Comparison of ENCODE assay signal across 8 cellular contexts in genomic region chr16:85615852-85616607, GRCh38. TPM values are rescaled to one million over a fixed set of nuclear protein-coding genes. Genes with fewer than 3 reads are reported as not detected.
A peak's percentile ranks its signal among the peaks of the same experiment; 100 is the strongest.
DNase-seq lines count a peak whose midpoint lies in the region; ATAC-seq and TF ChIP-seq lines count a peak whose summit lies in the region.

No MANE protein-coding gene starts in this region.

- H3K4me3 ChIP-seq in AG04450 (ENCODE audit: low read depth, low read length) (no peak overlapping the region), HL-60 (replicated peaks; ENCODE audit: insufficient read depth, low read length) (peak overlapping the region; percentile 64), SJCRH30 (no peak overlapping the region), gastroesophageal sphincter (peak overlapping the region in 1 of 2 donors; percentile 9), osteoblast (ENCODE audit: insufficient read depth, low read length) (no peak overlapping the region), suprapubic skin (peak overlapping the region; percentile 71)

- DNase-seq in AG04450 (ENCODE audit: low read depth, low spot score) (peak; percentile 51), HL-60 (ENCODE audit: low read depth in 1 of 2, low spot score in 1 of 2) (peak; percentile 62 to 91), SJCRH30 (peak; percentile 84 to 89), osteoblast (ENCODE audit: insufficient read length, low spot score, missing footprints) (peak; percentile 99), suprapubic skin (ENCODE audit: low spot score in 2 of 2) (peak in 1 of 2 donors; percentile 89)
- peak; percentile 51 to 72 (median 58) for DNase-seq in activated naive CD4-positive, alpha-beta T cell (lab: John Stamatoyannopoulos, UW)

- no peak for TF ChIP-seq EP300 in gastroesophageal sphincter (IDR thresholded peaks at IDR 0.05)
- no peak for TF ChIP-seq EP300 in suprapubic skin (IDR thresholded peaks at IDR 0.05)

- peaks cover 66% of the 10 kb centered on the region for H3K79me2 ChIP-seq in osteoblast (ENCODE audit: insufficient read depth, low read length)

- CTCF ChIA-PET in AG04450 (lab: Charles Lee) = interaction anchor here (0.6 to 3.1 kb wide), 53 partner anchors 8 to 501 kb away, joined by 3 to 25 read pairs (median 4); no protein-coding TSS in a partner anchor

- peaks cover 66% of the 10 kb centered on the region for H4K20me1 ChIP-seq in osteoblast (ENCODE audit: insufficient read depth, low read length)

- no peak overlapping the region for H2AFZ ChIP-seq in osteoblast (ENCODE audit: low read length)

- H3K27ac ChIP-seq in AG04450 (ENCODE audit: low read depth, low read length) (peak overlapping the region; percentile 11), HL-60 (replicated peaks) (peak overlapping the region; percentile 97), SJCRH30 (no peak overlapping the region), gastroesophageal sphincter (peak overlapping the region in 3 of 4 donors; percentile 88 to 92 (median 92)), osteoblast (ENCODE audit: low read depth, low read length) (no peak overlapping the region), suprapubic skin (peak overlapping the region; percentile 89)

- POLR2A ChIA-PET in AG04450 (lab: Yijun Ruan, JAX) = interaction anchor here (0.6 to 1.1 kb wide), 2 partner anchors 102 to 221 kb away, joined by 3 read pairs; no protein-coding TSS in a partner anchor

- TF ChIP-seq POLR2A in gastroesophageal sphincter (IDR thresholded peaks at IDR 0.05) = peak in 1 of 2 donors; percentile 5
- TF ChIP-seq POLR2A in suprapubic skin (IDR thresholded peaks at IDR 0.05) = no peak

- peak; percentile 34 for ATAC-seq in GM18861 (IDR thresholded peaks at IDR 0.05; ENCODE audit: unreplicated experiment)
- peak; percentile 9 for ATAC-seq in gastroesophageal sphincter

- H3K36me3 ChIP-seq in SJCRH30 (no peaks in the 10 kb centered on the region), gastroesophageal sphincter (no peaks in the 10 kb centered on the region), osteoblast (ENCODE audit: insufficient read depth, low read length) (no peaks in the 10 kb centered on the region), suprapubic skin (no peaks in the 10 kb centered on the region)

- WGBS in gastroesophageal sphincter (ENCODE audit: low coverage in 1 of 2), 2 donors = 7% methylated on average over 3 of the region's 21 CpGs; no CpG with 5 or more reads in 1 of the 2 donors
- 42% methylated on average over 14 of the region's 21 CpGs for WGBS in suprapubic skin

- no peak overlapping the region for H3K4me2 ChIP-seq in osteoblast (ENCODE audit: insufficient read depth, low read length)

- H3K4me1 ChIP-seq in SJCRH30 (peaks cover 9% of the 10 kb centered on the region), gastroesophageal sphincter (peaks cover 0 to 63% (median 19%) of the 10 kb centered on the region in 3 donors), osteoblast (ENCODE audit: insufficient read depth, low read length) (peaks cover 24% of the 10 kb centered on the region), suprapubic skin (peaks cover 79% of the 10 kb centered on the region)

- H3K27me3 ChIP-seq in AG04450 (ENCODE audit: control insufficient read depth, insufficient read depth, low read length) = no peaks in the 10 kb centered on the region
- H3K27me3 ChIP-seq in HL-60 (ENCODE audit: insufficient read depth, poor library complexity, severe bottlenecking) = no peaks in the 10 kb centered on the region
- H3K27me3 ChIP-seq in SJCRH30 = no peaks in the 10 kb centered on the region
- no peaks in the 10 kb centered on the region for H3K27me3 ChIP-seq in gastroesophageal sphincter
- H3K27me3 ChIP-seq in osteoblast (ENCODE audit: insufficient read depth, low read length) = no peaks in the 10 kb centered on the region
- no peaks in the 10 kb centered on the region for H3K27me3 ChIP-seq in suprapubic skin

- TF ChIP-seq CTCF in AG04450 (IDR thresholded peaks at IDR 0.05; ENCODE audit: low read depth, low read length) (peak; percentile 90), HL-60 (IDR thresholded peaks at IDR 0.05; ENCODE audit: insufficient read depth, low read length) (peak; percentile 74), gastroesophageal sphincter (IDR thresholded peaks at IDR 0.05) (peak in 3 of 4 experiments; percentile 71 to 85 (median 85)), osteoblast (IDR thresholded peaks at IDR 0.05; ENCODE audit: extremely low read depth, low read depth, low read length) (peak; percentile 91), suprapubic skin (IDR thresholded peaks at IDR 0.05) (peak; percentile 73 to 96)

- H3K9me3 ChIP-seq in AG04450 (ENCODE audit: control insufficient read depth, insufficient read depth, low read length) = no peaks in the 10 kb centered on the region; the same call in 1 of the 2 replicates
- H3K9me3 ChIP-seq in SJCRH30 (replicated peaks) = no peaks in the 10 kb centered on the region
- no peaks in the 10 kb centered on the region for H3K9me3 ChIP-seq in gastroesophageal sphincter
- no peaks in the 10 kb centered on the region for H3K9me3 ChIP-seq in osteoblast (ENCODE audit: low read depth, low read length)
- no peaks in the 10 kb centered on the region for H3K9me3 ChIP-seq in suprapubic skin

RNA-seq across cellular contexts. Expression of gene GSE1, which starts 2.9 kb away (rescaled TPM):
- polyA plus RNA-seq in AG04450 (2011; rRNA removed) = 18.2 and 21.0 TPM in 2 replicates
- polyA minus RNA-seq in AG04450 (2011; rRNA and poly(A)+ RNA removed) = 23.7 and 24.1 TPM in 2 replicates
- 31.1 and 33.8 TPM in 2 replicates for total RNA-seq in SJCRH30 (2014; rRNA removed; shearing (Covaris generic))
- total RNA-seq in gastroesophageal sphincter (10 to 100 TPM; 23.4 to 65.5 (median 52.5) TPM), osteoblast (49.6 and 55.7 TPM in 2 replicates), suprapubic skin (100 to 1,000 TPM in 2 of 4 donors, 10 to 100 TPM in 2; 46.7 to 144 (median 96.9) TPM)

Comparison
In these comparisons a context has a peak if more than half of its experiments do, and no peak if none do; other contexts are left out.
1. H3K27ac ChIP-seq: peak in AG04450 (single experiment), HL-60 (single experiment), gastroesophageal sphincter (3 of 4) and suprapubic skin (single experiment); none in SJCRH30 (single experiment) and osteoblast (single experiment).
2. H3K4me3 ChIP-seq: peak in HL-60 (single experiment) and suprapubic skin (single experiment); none in AG04450 (single experiment), SJCRH30 (single experiment) and osteoblast (single experiment).
3. Peak in every context shown above with its lines, with median percentiles within 50 percentile points of each other: CTCF ChIP-seq.